Comparison of ENCODE assay signal across 15 cellular contexts in genomic region chr12:124352839-124353238, GRCh38. TPM values are rescaled to one million over a fixed set of nuclear protein-coding genes. Genes with fewer than 3 reads are reported as not detected.
A peak's percentile ranks its signal among the peaks of the same experiment; 100 is the strongest.
DNase-seq lines count a peak whose midpoint lies in the region; ATAC-seq and TF ChIP-seq lines count a peak whose summit lies in the region.
"Had no signal": no experiment of that assay in that cellular context is flagged by ENCODE, and none has a peak within 500 bp of the region (broad histone marks: within the 10 kb centered on the region; RNA-seq: fewer than 3 reads in every experiment).

No MANE protein-coding gene starts in this region.

- ATAC-seq in body of pancreas, result peak; percentile 36
- peak; percentile 34 for ATAC-seq in left lung

- H3K27ac ChIP-seq in body of pancreas, result peak overlapping the region in 2 of 4 donors; percentile 3 to 6
- peak overlapping the region in 1 of 2 donors; percentile 13 for H3K27ac ChIP-seq in left lung
- H3K27ac ChIP-seq in vagina, result no peak overlapping the region
- H3K27ac ChIP-seq: uterus had no signal

- H3K4me1 ChIP-seq in body of pancreas, result peaks cover 10% of the 10 kb centered on the region
- peaks cover 0 to 8% of the 10 kb centered on the region in 2 donors for H3K4me1 ChIP-seq in left lung
- H3K4me1 ChIP-seq in vagina, result peaks cover 10% of the 10 kb centered on the region
- H3K4me1 ChIP-seq: uterus had no signal

- peaks cover 16 to 30% of the 10 kb centered on the region in 2 donors for H3K36me3 ChIP-seq in body of pancreas (replicated peaks in 1 of 2; ENCODE audit: insufficient read depth in 1 of 2, low read depth in 2 of 2)
- H3K36me3 ChIP-seq in left lung, result peaks cover 0 to 100% of the 10 kb centered on the region in 2 donors
- H3K36me3 ChIP-seq in vagina, result peaks cover 0 to 85% of the 10 kb centered on the region in 2 donors
- H3K36me3 ChIP-seq: uterus had no signal

- TF ChIP-seq POLR2A in body of pancreas (IDR thresholded peaks at IDR 0.05), result no peak
- no peak for TF ChIP-seq POLR2A in vagina (IDR thresholded peaks at IDR 0.05)

- 10 to 11% methylated on average over 9 of the region's 9 CpGs for WGBS in body of pancreas, 2 donors

- intact Hi-C loops in body of pancreas (cut with DNase I) (loop anchor here (10.0 kb wide), 1 partner anchor 422 kb away; no protein-coding TSS in a partner anchor), left lung (cut with DNase I) (loop anchor here in 1 of 2 donors (10.0 kb wide), 1 partner anchor 412 kb away; no protein-coding TSS in a partner anchor), vagina (cut with DNase I) (no loop called here)

- in situ Hi-C loops in ACHN (cut with HindIII; ENCODE audit: low pct_ligation_motif_present, low pct_unique_long_range_greater_than_20kb, low sequenced_read_pairs), result no loop called here

- H3K4me3 ChIP-seq in body of pancreas (no peak overlapping the region), left lung (no peak overlapping the region), vagina (no peak overlapping the region)
- H3K4me3 ChIP-seq: uterus had no signal

- peak; percentile 43 for DNase-seq in ACHN
- DNase-seq in HT-29 (ENCODE audit: low spot score), result peak; percentile 92
- DNase-seq in body of pancreas, result peak; percentile 37 to 62 (median 54)
- peak in 1 of 2 donors; percentile 67 for DNase-seq in left lung
- DNase-seq in GM03348 (ENCODE audit: low spot score), result no peak
- DNase-seq in activated CD4-positive, CD25-positive, alpha-beta regulatory T cell (lab: John Stamatoyannopoulos, UW), result no peak
- no peak for DNase-seq in vagina (ENCODE audit: extremely low spot score in 2 of 2)
- DNase-seq in NCI-H446 (lab: John Stamatoyannopoulos, UW), result no peak
- DNase-seq: COR-L47; effector CD8-positive, alpha-beta T cell; mesendoderm; SHP77 treated with DMSO at 0.1 percent for 48 hours; stimulated activated CD4-positive, alpha-beta T cell treated with anti-CD3 and anti-CD28 coated beads, Interleukin-2, amount 100 ng/mL, for 24 hours had no signal

- H3K27me3 ChIP-seq in body of pancreas (no peaks in the 10 kb centered on the region), left lung (no peaks in the 10 kb centered on the region), vagina (no peaks in the 10 kb centered on the region)
- H3K27me3 ChIP-seq: uterus had no signal

- H3K9me3 ChIP-seq in body of pancreas (no peaks in the 10 kb centered on the region), left lung (no peaks in the 10 kb centered on the region), vagina (no peaks in the 10 kb centered on the region)
- H3K9me3 ChIP-seq: uterus had no signal

- TF ChIP-seq CTCF in body of pancreas (IDR thresholded peaks at IDR 0.05) (no peak), left lung (IDR thresholded peaks at IDR 0.05) (no peak), vagina (IDR thresholded peaks at IDR 0.05) (no peak)

RNA-seq across cellular contexts. Expression of gene RFLNA, which starts 57.9 kb away (rescaled TPM):
- not detected in 2 replicates for total RNA-seq in HT-29 (2014; rRNA removed; shearing (Covaris generic))
- total RNA-seq in body of pancreas, result under 1 TPM in 1 of 2 donors, not detected in 1; 0.26 TPM
- total RNA-seq in left lung, result 1 to 10 TPM; 1.4 to 2.0 TPM
- 1.7 TPM for total RNA-seq in vagina
- total RNA-seq: MCF 10A had no signal

Comparison
In these comparisons a context has a peak if more than half of its experiments do, and no peak if none do; other contexts are left out.
1. DNase-seq: peak in ACHN (single experiment), HT-29 (single experiment) and body of pancreas (4 of 4); none in GM03348 (single experiment), activated CD4-positive, CD25-positive, alpha-beta regulatory T cell (0 of 4), vagina (0 of 2) and NCI-H446 (0 of 2).